17 cellular contexts compared by ENCODE assay signal in the genomic region with DNA sequence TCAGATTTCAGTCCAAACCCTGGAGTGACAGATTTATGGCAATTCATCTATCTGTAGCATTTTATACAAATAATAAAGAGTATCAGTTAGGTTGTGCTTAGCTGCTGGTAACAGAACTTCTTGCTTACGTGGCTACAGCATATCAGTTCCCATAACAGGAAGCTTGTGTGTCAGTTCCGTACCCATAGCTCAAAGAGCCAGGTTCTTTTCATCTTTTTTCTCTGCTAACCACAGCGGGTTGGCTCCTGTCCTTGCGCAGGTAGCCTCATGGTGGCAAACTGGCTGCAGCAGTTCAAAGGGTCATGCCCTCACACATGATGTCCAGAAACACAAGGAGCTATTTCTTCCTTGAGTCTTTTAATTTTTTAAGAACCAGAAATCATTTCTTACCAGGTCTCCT.
DNase-seq lines count a peak whose midpoint lies in the region; ATAC-seq and TF ChIP-seq lines count a peak whose summit lies in the region.
"Had no signal": no experiment of that assay in that cellular context is flagged by ENCODE, and none has a peak within 500 bp of the region (broad histone marks: within the 10 kb centered on the region; RNA-seq: fewer than 3 reads in every experiment).

No MANE protein-coding gene starts in this region.

- POLR2A ChIA-PET in HEK293 (lab: Yijun Ruan, JAX): no interaction called here
- POLR2A ChIA-PET in naive thymus-derived CD4-positive, alpha-beta T cell (lab: Charles Lee): interaction anchor here (0.5 to 2.8 kb wide), 11 partner anchors 11 to 1308 kb away, joined by 3 to 11 read pairs (median 5); partner anchors contain the start of genes ATP5F1C and KIN
- POLR2A ChIA-PET in Caco-2 (lab: Charles Lee): no interaction called here
- POLR2A ChIA-PET in PC-9 (lab: Charles Lee; ENCODE audit: unreplicated experiment): no interaction called here

- no peaks in the 10 kb centered on the region for H3K27me3 ChIP-seq in naive thymus-derived CD4-positive, alpha-beta T cell (ENCODE audit: control insufficient read depth in 2 of 2, insufficient read depth in 2 of 2, low read length in 2 of 2)
- H3K27me3 ChIP-seq in Caco-2 (replicated peaks; ENCODE audit: control insufficient read depth, insufficient read depth, low read length) (no peaks in the 10 kb centered on the region), PC-9 (ENCODE audit: insufficient read depth, low read depth) (no peaks in the 10 kb centered on the region)
- H3K27me3 ChIP-seq: adrenal gland, gastroesophageal sphincter had no signal

- BruUV-seq in Caco-2 (replicated peaks; lab: Mats Ljungman, UMichigan): no TSS peak
- no TSS peak for BruUV-seq in PC-9 (replicated peaks; lab: Mats Ljungman, UMichigan)

- H3K27ac ChIP-seq in HEK293 (ENCODE audit: extremely low read depth, low read depth, low read length) (no peak overlapping the region), PC-9 (no peak overlapping the region)
- H3K27ac ChIP-seq in naive thymus-derived CD4-positive, alpha-beta T cell (ENCODE audit: low read depth, low read length): peak overlapping the region; percentile 48
- H3K27ac ChIP-seq: adrenal gland, epithelial cell of prostate, gastroesophageal sphincter, WERI-Rb-1 had no signal

- no peaks in the 10 kb centered on the region for H3F3A ChIP-seq in PC-9 (ENCODE audit: insufficient read depth, low read depth)

- no peak overlapping the region for H2AFZ ChIP-seq in PC-9

- no peak for DNase-seq in T-helper 2 cell treated with Interferon-gamma antibody and Interleukin-4, amounts not matched to agents 5 μg/mL and 100 μg/mL, for 36 hours (ENCODE audit: low spot score)
- DNase-seq in activated effector memory CD4-positive, alpha-beta T cell treated with Interleukin-2 at 50 U/mL for 16 hours: peak; percentile 3
- peak in 8 of 9 donors; percentile 7 to 90 (median 82) for DNase-seq in naive thymus-derived CD4-positive, alpha-beta T cell
- DNase-seq in KG1 (lab: John Stamatoyannopoulos, UW) (no peak), Caco-2 (no peak), PC-9 (no peak)
- DNase-seq: adrenal gland, NCI-H187, NCI-H510A, nephron progenitor cell, WERI-Rb-1 had no signal

- ATAC-seq in naive thymus-derived CD4-positive, alpha-beta T cell: peak; percentile 89
- ATAC-seq: gastroesophageal sphincter; stimulated activated memory B cell treated with anti-CD40 and anti-IgM and Interleukin-4, amounts not matched to agents 10 μg/mL and 1 μg/mL and 100 μg/mL, for 72 hours had no signal

- H3K9me2 ChIP-seq in PC-9 (ENCODE audit: insufficient read depth): no peaks in the 10 kb centered on the region

- CTCF ChIA-PET in HEK293 (lab: Yijun Ruan, JAX): no interaction called here
- CTCF ChIA-PET in naive thymus-derived CD4-positive, alpha-beta T cell (lab: Charles Lee): interaction anchor here (0.6 to 1.0 kb wide), 3 partner anchors 68 to 534 kb away, joined by 3 read pairs; no protein-coding TSS in a partner anchor
- CTCF ChIA-PET in Caco-2 (lab: Charles Lee): no interaction called here
- CTCF ChIA-PET in PC-9 (lab: Charles Lee): no interaction called here

- no peaks in the 10 kb centered on the region for H3K79me2 ChIP-seq in PC-9 (ENCODE audit: low read depth)

- 0 out of 2 replicates have a peak, but pooled peaks cover 3% of the 10 kb centered on the region for H3K4me1 ChIP-seq in HEK293 (ENCODE audit: control insufficient read depth, insufficient read depth, low read length)
- peaks cover 0 to 26% of the 10 kb centered on the region in 2 donors for H3K4me1 ChIP-seq in naive thymus-derived CD4-positive, alpha-beta T cell (ENCODE audit: control insufficient read depth in 2 of 2, insufficient read depth in 2 of 2, low read length in 2 of 2)
- H3K4me1 ChIP-seq in Caco-2: no peaks in the 10 kb centered on the region
- no peaks in the 10 kb centered on the region for H3K4me1 ChIP-seq in PC-9 (replicated peaks; ENCODE audit: insufficient read depth)
- H3K4me1 ChIP-seq: adrenal gland, gastroesophageal sphincter had no signal

- intact Hi-C loops in naive thymus-derived CD4-positive, alpha-beta T cell (cut with micrococcal nuclease): loop anchor here in 1 of 2 donors (1.0 to 5.0 kb wide), 9 partner anchors 13 to 1309 kb away; partner anchors contain the start of genes ATP5F1C, GATA3 and KIN
- intact Hi-C loops in Caco-2 (cut with micrococcal nuclease; ENCODE audit: unreplicated experiment) (no loop called here), PC-9 (cut with micrococcal nuclease; ENCODE audit: unreplicated experiment) (no loop called here)

- no peaks in the 10 kb centered on the region for H3K36me3 Mint-ChIP-seq in T-helper 2 cell treated with Interferon-gamma antibody and Interleukin-4, amounts not matched to agents 5 μg/mL and 100 μg/mL, for 36 hours (ENCODE audit: low read depth)
- H3K36me3 Mint-ChIP-seq in naive thymus-derived CD4-positive, alpha-beta T cell: no peaks in the 10 kb centered on the region
- no peaks in the 10 kb centered on the region for H3K36me3 Mint-ChIP-seq in Caco-2 (ENCODE audit: insufficient read depth, unreplicated experiment)
- H3K36me3 Mint-ChIP-seq: stimulated activated memory B cell treated with anti-CD40 and anti-IgM and Interleukin-4, amounts not matched to agents 10 μg/mL and 1 μg/mL and 100 μg/mL, for 72 hours had no signal

- TF ChIP-seq CTCF in HEK293 (tag by site-specific recombination; IDR thresholded peaks at IDR 0.05) (no peak), Caco-2 (IDR thresholded peaks at IDR 0.05; ENCODE audit: insufficient read depth in 1 of 2, low read depth in 1 of 2, low read length in 1 of 2, severe bottlenecking in 1 of 2, unreplicated experiment in 1 of 2) (no peak), PC-9 (conservative IDR thresholded peaks at IDR 0.05) (no peak)

- H3K9me3 ChIP-seq in HEK293 (ENCODE audit: control insufficient read depth, insufficient read depth, low read depth, low read length) (no peaks in the 10 kb centered on the region), Caco-2 (no peaks in the 10 kb centered on the region), PC-9 (ENCODE audit: insufficient read depth, low read depth) (no peaks in the 10 kb centered on the region)
- no peaks in the 10 kb centered on the region for H3K9me3 ChIP-seq in naive thymus-derived CD4-positive, alpha-beta T cell (ENCODE audit: control insufficient read depth in 2 of 3, low read length in 3 of 3)
- H3K9me3 ChIP-seq: adrenal gland, gastroesophageal sphincter had no signal

- H3K4me3 ChIP-seq in HEK293 (ENCODE audit: low read depth, low read length) (no peak overlapping the region), Caco-2 (ENCODE audit: low read depth, low read length) (no peak overlapping the region), PC-9 (no peak overlapping the region)
- no peak overlapping the region for H3K4me3 ChIP-seq in naive thymus-derived CD4-positive, alpha-beta T cell (ENCODE audit: low read length)
- H3K4me3 ChIP-seq: adrenal gland, gastroesophageal sphincter, lung had no signal

- H3K4me2 ChIP-seq in PC-9: no peak overlapping the region

- H4K20me1 ChIP-seq in PC-9 (ENCODE audit: insufficient read depth): no peaks in the 10 kb centered on the region

- H3K9me3 Mint-ChIP-seq in T-helper 2 cell treated with Interferon-gamma antibody and Interleukin-4, amounts not matched to agents 5 μg/mL and 100 μg/mL, for 36 hours: peaks cover 6% of the 10 kb centered on the region
- peaks cover 0 to 9% (median 0%) of the 10 kb centered on the region in 11 donors for H3K9me3 Mint-ChIP-seq in naive thymus-derived CD4-positive, alpha-beta T cell
- no peaks in the 10 kb centered on the region for H3K9me3 Mint-ChIP-seq in Caco-2 (ENCODE audit: unreplicated experiment)
- H3K9me3 Mint-ChIP-seq: nephron progenitor cell; stimulated activated memory B cell treated with anti-CD40 and anti-IgM and Interleukin-4, amounts not matched to agents 10 μg/mL and 1 μg/mL and 100 μg/mL, for 72 hours had no signal

- H3K4me3 Mint-ChIP-seq in T-helper 2 cell treated with Interferon-gamma antibody and Interleukin-4, amounts not matched to agents 5 μg/mL and 100 μg/mL, for 36 hours: peak overlapping the region; percentile 12
- peak overlapping the region in 9 of 10 donors; percentile 11 to 89 (median 80) for H3K4me3 Mint-ChIP-seq in naive thymus-derived CD4-positive, alpha-beta T cell
- no peak overlapping the region for H3K4me3 Mint-ChIP-seq in Caco-2 (ENCODE audit: unreplicated experiment)
- H3K4me3 Mint-ChIP-seq: B cell; nephron progenitor cell; stimulated activated memory B cell treated with anti-CD40 and anti-IgM and Interleukin-4, amounts not matched to agents 10 μg/mL and 1 μg/mL and 100 μg/mL, for 72 hours had no signal

- H3K36me3 ChIP-seq in HEK293 (ENCODE audit: control insufficient read depth in 2 of 2, insufficient read depth in 1 of 2, low read length in 2 of 2) (no peaks in the 10 kb centered on the region), Caco-2 (ENCODE audit: control insufficient read depth, insufficient read depth, low read length) (no peaks in the 10 kb centered on the region), PC-9 (ENCODE audit: low read depth) (no peaks in the 10 kb centered on the region)
- H3K36me3 ChIP-seq in naive thymus-derived CD4-positive, alpha-beta T cell (ENCODE audit: control insufficient read depth in 2 of 3, insufficient read depth in 3 of 3, low read length in 3 of 3): no peaks in the 10 kb centered on the region
- H3K36me3 ChIP-seq: adrenal gland, gastroesophageal sphincter, WERI-Rb-1 had no signal

- H3K27ac Mint-ChIP-seq in T-helper 2 cell treated with Interferon-gamma antibody and Interleukin-4, amounts not matched to agents 5 μg/mL and 100 μg/mL, for 36 hours: peak overlapping the region; percentile 75
- H3K27ac Mint-ChIP-seq in naive thymus-derived CD4-positive, alpha-beta T cell: peak overlapping the region in 8 of 9 donors; percentile 87 to 100 (median 95)
- H3K27ac Mint-ChIP-seq in Caco-2 (ENCODE audit: unreplicated experiment): no peak overlapping the region
- H3K27ac Mint-ChIP-seq: B cell; nephron progenitor cell; stimulated activated memory B cell treated with anti-CD40 and anti-IgM and Interleukin-4, amounts not matched to agents 10 μg/mL and 1 μg/mL and 100 μg/mL, for 72 hours had no signal

- H3K4me1 Mint-ChIP-seq in T-helper 2 cell treated with Interferon-gamma antibody and Interleukin-4, amounts not matched to agents 5 μg/mL and 100 μg/mL, for 36 hours (ENCODE audit: low read depth): peaks cover 29% of the 10 kb centered on the region
- peaks cover 12 to 56% (median 48%) of the 10 kb centered on the region in 7 donors for H3K4me1 Mint-ChIP-seq in naive thymus-derived CD4-positive, alpha-beta T cell
- H3K4me1 Mint-ChIP-seq in Caco-2 (ENCODE audit: low read depth, unreplicated experiment): no peaks in the 10 kb centered on the region
- H3K4me1 Mint-ChIP-seq: B cell; nephron progenitor cell; stimulated activated memory B cell treated with anti-CD40 and anti-IgM and Interleukin-4, amounts not matched to agents 10 μg/mL and 1 μg/mL and 100 μg/mL, for 72 hours had no signal

- H3K27me3 Mint-ChIP-seq in T-helper 2 cell treated with Interferon-gamma antibody and Interleukin-4, amounts not matched to agents 5 μg/mL and 100 μg/mL, for 36 hours (ENCODE audit: low read depth): no peaks in the 10 kb centered on the region
- peaks cover 0 to 2% (median 0%) of the 10 kb centered on the region in 5 donors for H3K27me3 Mint-ChIP-seq in naive thymus-derived CD4-positive, alpha-beta T cell
- no peaks in the 10 kb centered on the region for H3K27me3 Mint-ChIP-seq in Caco-2 (ENCODE audit: insufficient read depth, unreplicated experiment)
- H3K27me3 Mint-ChIP-seq: B cell; stimulated activated memory B cell treated with anti-CD40 and anti-IgM and Interleukin-4, amounts not matched to agents 10 μg/mL and 1 μg/mL and 100 μg/mL, for 72 hours had no signal

Comparison
In these comparisons a context has a peak if more than half of its experiments do, and no peak if none do; other contexts are left out.
1. DNase-seq: peak in activated effector memory CD4-positive, alpha-beta T cell treated with Interleukin-2 at 50 U/mL for 16 hours (single experiment) and naive thymus-derived CD4-positive, alpha-beta T cell (8 of 9); none in T-helper 2 cell treated with Interferon-gamma antibody and Interleukin-4, amounts not matched to agents 5 μg/mL and 100 μg/mL, for 36 hours (single experiment), KG1 (single experiment), Caco-2 (0 of 2) and PC-9 (0 of 2).